In genomic region chr1:206668874-206669410, GRCh38 we compare ENCODE assay signal across 20 cellular contexts.
"Had no signal": no experiment of that assay in that cellular context is flagged by ENCODE, and none has a peak within 500 bp of the region (broad histone marks: within the 10 kb centered on the region; RNA-seq: fewer than 3 reads in every experiment).

No MANE protein-coding gene starts in this region.

- H3K4me3 ChIP-seq: MG63, SJSA1, SK-N-MC had no signal

- H3K36me3 ChIP-seq: MG63, SJSA1 had no signal

- H3K27ac ChIP-seq: SJSA1, SK-N-MC had no signal

- H3K27me3 ChIP-seq: SJSA1 had no signal

- H3K9me3 ChIP-seq: MG63, SJSA1 had no signal

- DNase-seq: MG63, NCI-H1092, NCI-H1105 treated with DMSO at 0.1 percent for 48 hours, NCI-H1417 treated with DMSO at 0.1 percent for 48 hours, NCI-H146, NCI-H1694 treated with DMSO at 0.1 percent for 48 hours, NCI-H1930, NCI-H2081, NCI-H2107, NCI-H226, NCI-H446, NCI-H510A, NCI-H524 treated with DMSO at 0.1 percent for 48 hours, NCI-H69, NCI-H774, Right ventricle myocardium superior, RPMI8226, SIG-M5 had no signal
